ENCODE assay signal across 19 cellular contexts in the genomic region with DNA sequence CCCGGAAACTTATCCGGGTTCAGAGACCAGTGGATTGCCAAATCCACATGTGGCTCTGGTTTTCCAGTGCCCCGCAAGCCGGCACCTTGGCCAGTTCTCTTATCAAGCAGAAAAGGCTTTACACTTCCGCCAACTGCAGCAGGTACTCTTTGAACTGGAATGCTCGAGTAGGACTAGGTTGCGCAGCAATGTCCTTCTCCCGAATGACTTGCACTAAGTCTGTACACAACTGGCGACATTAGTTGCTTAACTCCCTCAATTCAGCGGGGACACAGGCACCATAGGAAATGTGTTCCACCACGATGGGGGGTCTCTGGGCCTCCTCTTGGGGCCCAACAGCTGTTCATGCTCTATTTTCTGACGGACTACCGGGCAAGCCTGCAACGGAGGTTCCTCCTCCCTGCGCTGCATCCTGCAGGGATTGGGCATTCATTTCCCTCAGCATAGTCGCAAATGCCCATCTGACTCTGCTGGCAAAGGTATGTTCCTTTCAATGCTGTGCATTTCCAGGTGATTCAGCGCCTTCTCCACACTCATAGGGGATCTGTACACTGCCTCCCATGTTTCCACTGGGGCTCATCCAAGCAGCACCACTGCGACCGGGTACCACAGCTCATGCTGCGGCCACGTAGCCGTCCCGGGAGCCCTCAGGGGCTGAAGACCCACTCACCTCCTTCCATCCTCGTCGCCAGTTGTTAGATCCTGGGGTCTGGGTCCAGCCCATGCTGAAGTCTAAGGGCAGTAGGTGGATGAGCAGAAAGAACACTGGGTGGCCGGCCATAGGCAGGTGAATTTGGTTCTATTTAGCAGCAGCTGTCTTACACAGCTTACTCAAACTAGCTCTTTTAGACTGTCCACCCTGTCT. TPM values are rescaled to one million over a fixed set of nuclear protein-coding genes. Genes with fewer than 3 reads are reported as not detected.
A peak's percentile ranks its signal among the peaks of the same experiment; 100 is the strongest.
DNase-seq lines count a peak whose midpoint lies in the region; ATAC-seq, FAIRE-seq and TF ChIP-seq lines count a peak whose summit lies in the region.
"Had no signal": no experiment of that assay in that cellular context is flagged by ENCODE, and none has a peak within 500 bp of the region (broad histone marks: within the 10 kb centered on the region; RNA-seq: fewer than 3 reads in every experiment).

No MANE protein-coding gene starts in this region.

- no peak for DNase-seq in mammary epithelial cell
- DNase-seq in breast epithelium (ENCODE audit: low spot score in 2 of 2), result no peak
- peak; percentile 49 to 80 (median 75) for DNase-seq in right lobe of liver
- DNase-seq in small intestine, result peak; percentile 69
- no peak for DNase-seq in pancreas
- no peak for DNase-seq in activated CD4-positive, alpha-beta T cell treated with anti-CD3 and anti-CD28 coated beads, Interleukin-2, amount 10 ng/mL, durations not matched to agents 7 days and 5 days
- no peak for DNase-seq in DMS153 (lab: John Stamatoyannopoulos, UW)
- DNase-seq: 8988T; AML-193; C1 segment of cervical spinal cord; CD8-positive, alpha-beta T cell; EL; GF-D8; H7; Kasumi-1; NCI-H1694 treated with DMSO at 0.1 percent for 48 hours; NCI-H446 treated with DMSO at 0.1 percent for 48 hours; NCI-H526 treated with DMSO at 0.1 percent for 48 hours; Right ventricle myocardium superior had no signal

- H3K4me3 ChIP-seq in mammary epithelial cell (replicated peaks in 1 of 3; ENCODE audit: insufficient read depth in 1 of 3, low read depth in 2 of 3, low read length in 3 of 3), result no peak overlapping the region
- H3K4me3 ChIP-seq in breast epithelium, result no peak overlapping the region
- H3K4me3 ChIP-seq in right lobe of liver, result peak overlapping the region in 2 of 3 donors; percentile 28 to 51
- H3K4me3 ChIP-seq in small intestine (ENCODE audit: low read depth in 1 of 2, low read length in 2 of 2), result no peak overlapping the region
- no peak overlapping the region for H3K4me3 ChIP-seq in pancreas

- in situ Hi-C loops in mammary epithelial cell (cut with MboI; ENCODE audit: low sequenced_read_pairs in 2 of 2), result no loop called here

- POLR2A ChIA-PET in activated CD4-positive, alpha-beta T cell treated with anti-CD3 and anti-CD28 coated beads, Interleukin-2, amount 10 ng/mL, durations not matched to agents 7 days and 5 days (lab: Charles Lee), result no interaction called here

- H3K9ac ChIP-seq in mammary epithelial cell (ENCODE audit: insufficient read depth, low read length), result no peak overlapping the region

- intact Hi-C loops in mammary epithelial cell (cut with micrococcal nuclease) (loop anchor here (10.0 kb wide), 1 partner anchor 455 kb away; no protein-coding TSS in a partner anchor), breast epithelium (cut with DNase I; ENCODE audit: low total_unique reads) (no loop called here), right lobe of liver (cut with DNase I) (no loop called here), pancreas (cut with DNase I) (no loop called here)

- no peak for FAIRE-seq in small intestine (lab: Jason Lieb, UNC)
- FAIRE-seq in pancreas (lab: Jason Lieb, UNC), result no peak

- no peaks in the 10 kb centered on the region for H3K4me1 ChIP-seq in mammary epithelial cell (ENCODE audit: insufficient read depth, low read length)
- H3K4me1 ChIP-seq in breast epithelium, result no peaks in the 10 kb centered on the region
- H3K4me1 ChIP-seq in right lobe of liver, result peaks cover 0 to 10% (median 4%) of the 10 kb centered on the region in 4 donors
- H3K4me1 ChIP-seq in small intestine (ENCODE audit: control insufficient read depth in 2 of 2, insufficient read depth in 1 of 2, low read depth in 1 of 2, low read length in 1 of 2), result no peaks in the 10 kb centered on the region
- H3K4me1 ChIP-seq in pancreas, result no peaks in the 10 kb centered on the region

- 77% methylated on average over 20 of the region's 26 CpGs for WGBS in mammary epithelial cell (ENCODE audit: low coverage, missing lambda C conversion rate)
- WGBS in right lobe of liver (ENCODE audit: insufficient coverage, low coverage, low lambda C conversion rate, missing lambda C conversion rate), result 51% methylated on average over 11 of the region's 26 CpGs
- WGBS in small intestine, 3 donors, result 74 to 90% (median 82%) methylated on average over 26 of the region's 26 CpGs
- WGBS in pancreas, 2 donors, result 89 to 93% methylated on average over 26 of the region's 26 CpGs

- BruUV-seq in mammary epithelial cell (replicated peaks; lab: Mats Ljungman, UMichigan), result no TSS peak

- H3K36me3 Mint-ChIP-seq in activated CD4-positive, alpha-beta T cell treated with anti-CD3 and anti-CD28 coated beads, Interleukin-2, amount 10 ng/mL, durations not matched to agents 7 days and 5 days (ENCODE audit: low read depth), result no peaks in the 10 kb centered on the region

- H3K79me2 ChIP-seq in mammary epithelial cell (ENCODE audit: insufficient read depth, low read length), result no peaks in the 10 kb centered on the region

- peak overlapping the region; percentile 42 for H2AFZ ChIP-seq in mammary epithelial cell (ENCODE audit: low read depth, low read length)

- peaks cover 24% of the 10 kb centered on the region for H3K9me3 Mint-ChIP-seq in activated CD4-positive, alpha-beta T cell treated with anti-CD3 and anti-CD28 coated beads, Interleukin-2, amount 10 ng/mL, durations not matched to agents 7 days and 5 days

- dilution Hi-C loops in mammary epithelial cell (cut with HindIII; ENCODE audit: low sequenced_read_pairs), result no loop called here

- H3K27ac ChIP-seq in mammary epithelial cell (ENCODE audit: insufficient read depth, low read depth, low read length) (no peak overlapping the region), breast epithelium (no peak overlapping the region), right lobe of liver (peak overlapping the region in 2 of 3 donors; percentile 22 to 81), small intestine (ENCODE audit: low read depth in 1 of 2, low read length in 1 of 2) (no peak overlapping the region), pancreas (no peak overlapping the region)

- peaks cover 7% of the 10 kb centered on the region for H3K27me3 Mint-ChIP-seq in activated CD4-positive, alpha-beta T cell treated with anti-CD3 and anti-CD28 coated beads, Interleukin-2, amount 10 ng/mL, durations not matched to agents 7 days and 5 days

- no peak overlapping the region for H3K4me3 Mint-ChIP-seq in activated CD4-positive, alpha-beta T cell treated with anti-CD3 and anti-CD28 coated beads, Interleukin-2, amount 10 ng/mL, durations not matched to agents 7 days and 5 days
- H3K4me3 Mint-ChIP-seq: CD8-positive, alpha-beta T cell had no signal

- peak; percentile 82 to 88 (median 86) for ATAC-seq in right lobe of liver
- ATAC-seq in pancreas, result no peak
- ATAC-seq: CD8-positive, alpha-beta T cell had no signal

- TF ChIP-seq POLR2A in breast epithelium (IDR thresholded peaks at IDR 0.05) (no peak), right lobe of liver (IDR thresholded peaks at IDR 0.05) (no peak)

- H3K9me3 ChIP-seq in mammary epithelial cell (replicated peaks; ENCODE audit: insufficient read depth, low read length) (no peaks in the 10 kb centered on the region), breast epithelium (peaks cover 0 to 10% of the 10 kb centered on the region in 2 donors), right lobe of liver (no peaks in the 10 kb centered on the region), small intestine (ENCODE audit: control insufficient read depth, low read depth) (no peaks in the 10 kb centered on the region), pancreas (no peaks in the 10 kb centered on the region)

- H3K27me3 ChIP-seq in mammary epithelial cell (ENCODE audit: insufficient read depth, low read length) (no peaks in the 10 kb centered on the region), breast epithelium (no peaks in the 10 kb centered on the region), right lobe of liver (no peaks in the 10 kb centered on the region), small intestine (ENCODE audit: control insufficient read depth in 2 of 2, insufficient read depth in 2 of 2, low read length in 2 of 2) (no peaks in the 10 kb centered on the region), pancreas (no peaks in the 10 kb centered on the region)

- TF ChIP-seq CTCF in mammary epithelial cell (conservative IDR thresholded peaks at IDR 0.05 in 1 of 2, IDR thresholded peaks at IDR 0.05 in 1 of 2; ENCODE audit: extremely low read depth in 1 of 2, insufficient read depth in 1 of 2, low read depth in 1 of 2, low read length in 2 of 2), result no peak
- TF ChIP-seq CTCF in breast epithelium (IDR thresholded peaks at IDR 0.05), result no peak
- TF ChIP-seq CTCF in right lobe of liver (IDR thresholded peaks at IDR 0.05), result no peak
- no peak for TF ChIP-seq CTCF in pancreas (IDR thresholded peaks at IDR 0.05)

- H3K4me2 ChIP-seq in mammary epithelial cell (ENCODE audit: insufficient read depth, low read depth, low read length), result no peak overlapping the region

- H3K4me1 Mint-ChIP-seq in activated CD4-positive, alpha-beta T cell treated with anti-CD3 and anti-CD28 coated beads, Interleukin-2, amount 10 ng/mL, durations not matched to agents 7 days and 5 days, result no peaks in the 10 kb centered on the region

- no peaks in the 10 kb centered on the region for H4K20me1 ChIP-seq in mammary epithelial cell (ENCODE audit: insufficient read depth, low read length)

- H3K36me3 ChIP-seq in mammary epithelial cell (ENCODE audit: insufficient read depth, low read length) (no peaks in the 10 kb centered on the region), breast epithelium (no peaks in the 10 kb centered on the region), right lobe of liver (no peaks in the 10 kb centered on the region), small intestine (ENCODE audit: control insufficient read depth in 2 of 2, insufficient read depth in 2 of 2, low read length in 2 of 2) (no peaks in the 10 kb centered on the region), pancreas (no peaks in the 10 kb centered on the region)

- H3K27ac Mint-ChIP-seq in activated CD4-positive, alpha-beta T cell treated with anti-CD3 and anti-CD28 coated beads, Interleukin-2, amount 10 ng/mL, durations not matched to agents 7 days and 5 days, result no peak overlapping the region
- H3K27ac Mint-ChIP-seq: CD8-positive, alpha-beta T cell had no signal

- CTCF ChIA-PET in mammary epithelial cell (lab: Charles Lee; ENCODE audit: low non-redundant PET), result no interaction called here
- CTCF ChIA-PET in activated CD4-positive, alpha-beta T cell treated with anti-CD3 and anti-CD28 coated beads, Interleukin-2, amount 10 ng/mL, durations not matched to agents 7 days and 5 days (lab: Charles Lee), result no interaction called here

RNA-seq across cellular contexts. Expression of gene APPBP2, which starts 34.2 kb away (rescaled TPM):
- total RNA-seq in mammary epithelial cell (10 to 100 TPM; 31.2 to 38.1 TPM), breast epithelium (10 to 100 TPM; 26.6 to 41.9 (median 30.2) TPM), right lobe of liver (10 to 100 TPM in 5 of 6 experiments, 1 to 10 TPM in 1; 8.7 to 19.3 (median 13.0) TPM), pancreas (10 to 100 TPM; 16.9 to 29.6 (median 19.0) TPM)
- polyA plus RNA-seq in mammary epithelial cell (9.4 TPM), small intestine (1 to 10 TPM; 5.7 to 8.5 (median 7.6) TPM), pancreas (1 to 10 TPM; 4.0 to 7.2 TPM)
- 25.2 TPM for polyA minus RNA-seq in mammary epithelial cell
- 10 to 100 TPM; 25.6 to 29.4 TPM for total RNA-seq in activated CD4-positive, alpha-beta T cell treated with anti-CD3 and anti-CD28 coated beads, Interleukin-2, amount 10 ng/mL, durations not matched to agents 7 days and 5 days

RNA-seq across cellular contexts. Expression of gene PPM1D, which starts 39.8 kb away (rescaled TPM):
- total RNA-seq in mammary epithelial cell, result 1 to 10 TPM; 9.3 to 9.5 TPM
- polyA plus RNA-seq in mammary epithelial cell, result 4.6 TPM
- polyA minus RNA-seq in mammary epithelial cell, result 9.8 TPM
- total RNA-seq in breast epithelium, result 10 to 100 TPM; 12.3 to 19.6 (median 14.7) TPM
- 1 to 10 TPM; 4.9 to 5.6 (median 5.4) TPM for total RNA-seq in right lobe of liver
- 1 to 10 TPM; 3.8 to 5.8 (median 5.5) TPM for polyA plus RNA-seq in small intestine
- total RNA-seq in pancreas, result 10 to 100 TPM in 1 of 6 donors, 1 to 10 TPM in 5; 5.6 to 11.6 (median 7.5) TPM
- 1 to 10 TPM; 1.9 to 3.4 TPM for polyA plus RNA-seq in pancreas
- total RNA-seq in activated CD4-positive, alpha-beta T cell treated with anti-CD3 and anti-CD28 coated beads, Interleukin-2, amount 10 ng/mL, durations not matched to agents 7 days and 5 days, result 10 to 100 TPM; 19.3 to 22.4 TPM

Comparison
In these comparisons a context has a peak if more than half of its experiments do, and no peak if none do; other contexts are left out.
1. DNase-seq: peak in right lobe of liver (3 of 3) and small intestine (single experiment); none in mammary epithelial cell (single experiment), breast epithelium (0 of 2), pancreas (0 of 6), activated CD4-positive, alpha-beta T cell treated with anti-CD3 and anti-CD28 coated beads, Interleukin-2, amount 10 ng/mL, durations not matched to agents 7 days and 5 days (single experiment) and DMS153 (single experiment).
2. H3K27ac ChIP-seq: peak in right lobe of liver (2 of 3); none in mammary epithelial cell (single experiment), breast epithelium (0 of 2), small intestine (0 of 2) and pancreas (0 of 4).
3. H3K4me3 ChIP-seq: peak in right lobe of liver (2 of 3); none in mammary epithelial cell (0 of 3), breast epithelium (0 of 3), small intestine (0 of 2) and pancreas (0 of 4).
4. ATAC-seq: peak in right lobe of liver (4 of 4); none in pancreas (0 of 4).